2 cellular contexts compared by ENCODE assay signal in the genomic region with DNA sequence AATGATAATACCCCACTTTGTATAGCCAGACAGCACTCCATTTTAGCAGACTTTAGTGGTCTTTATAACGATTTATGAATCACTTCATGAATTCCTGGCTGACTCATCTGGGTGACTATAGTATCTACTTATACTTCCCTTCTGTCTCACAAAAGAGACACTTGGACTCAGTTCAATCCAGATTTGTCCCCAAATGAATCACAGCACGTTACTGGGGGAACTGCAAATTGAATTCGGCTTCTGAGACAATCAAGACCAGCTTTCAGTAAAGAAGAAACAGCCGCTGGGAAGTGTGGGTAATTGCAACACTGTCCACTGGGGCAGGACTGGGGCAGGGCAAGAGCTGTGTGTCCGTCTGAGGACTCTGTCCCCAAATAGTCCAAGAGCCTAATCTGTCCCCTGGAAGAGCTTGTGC.
TF ChIP-seq lines count a peak whose summit lies in the region.

No MANE protein-coding gene starts in this region.

TF ChIP-seq in A549, 52 proteins besides CTCF, POLR2A, EP300 and RAD21 (continued from another document):
- peak; percentile 58; the same call in 1 of the 2 replicates for TF ChIP-seq FOSL2 (IDR thresholded peaks at IDR 0.05)
- TF ChIP-seq FOSL2 (CRISPR knock-in tag; IDR thresholded peaks at IDR 0.05): peak; percentile 82
- TF ChIP-seq CEBPB (IDR thresholded peaks at IDR 0.05): peak in 1 of 2 experiments; percentile 70; a peak in 2 of 4 replicates

TF ChIP-seq in IMR-90, 13 proteins besides CTCF, POLR2A, EP300 and RAD21 (continued from another document):
- TF ChIP-seq BHLHE40 (IDR thresholded peaks at IDR 0.05; ENCODE audit: low read depth, low read length) (peak; percentile 77), FOS (IDR thresholded peaks at IDR 0.05; ENCODE audit: low read depth, low read length) (peak; percentile 91), CEBPB (IDR thresholded peaks at IDR 0.05; ENCODE audit: low read depth, low read length) (peak; percentile 82), MAZ (IDR thresholded peaks at IDR 0.05; ENCODE audit: borderline replicate concordance, low read depth, low read length) (no peak), CHD1 (IDR thresholded peaks at IDR 0.05; ENCODE audit: low read depth, low read length) (no peak), MAFK (IDR thresholded peaks at IDR 0.05; ENCODE audit: low read depth, low read length) (no peak), RFX5 (IDR thresholded peaks at IDR 0.05; ENCODE audit: low read depth, low read length) (no peak)
- TF ChIP-seq, protein P1, sequence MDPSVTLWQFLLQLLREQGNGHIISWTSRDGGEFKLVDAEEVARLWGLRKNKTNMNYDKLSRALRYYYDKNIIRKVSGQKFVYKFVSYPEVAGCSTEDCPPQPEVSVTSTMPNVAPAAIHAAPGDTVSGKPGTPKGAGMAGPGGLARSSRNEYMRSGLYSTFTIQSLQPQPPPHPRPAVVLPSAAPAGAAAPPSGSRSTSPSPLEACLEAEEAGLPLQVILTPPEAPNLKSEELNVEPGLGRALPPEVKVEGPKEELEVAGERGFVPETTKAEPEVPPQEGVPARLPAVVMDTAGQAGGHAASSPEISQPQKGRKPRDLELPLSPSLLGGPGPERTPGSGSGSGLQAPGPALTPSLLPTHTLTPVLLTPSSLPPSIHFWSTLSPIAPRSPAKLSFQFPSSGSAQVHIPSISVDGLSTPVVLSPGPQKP (IDR thresholded peaks at IDR 0.05; ENCODE audit: borderline replicate concordance, low read depth, low read length): no peak
- TF ChIP-seq, protein P2, sequence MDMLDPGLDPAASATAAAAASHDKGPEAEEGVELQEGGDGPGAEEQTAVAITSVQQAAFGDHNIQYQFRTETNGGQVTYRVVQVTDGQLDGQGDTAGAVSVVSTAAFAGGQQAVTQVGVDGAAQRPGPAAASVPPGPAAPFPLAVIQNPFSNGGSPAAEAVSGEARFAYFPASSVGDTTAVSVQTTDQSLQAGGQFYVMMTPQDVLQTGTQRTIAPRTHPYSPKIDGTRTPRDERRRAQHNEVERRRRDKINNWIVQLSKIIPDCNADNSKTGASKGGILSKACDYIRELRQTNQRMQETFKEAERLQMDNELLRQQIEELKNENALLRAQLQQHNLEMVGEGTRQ (IDR thresholded peaks at IDR 0.05; ENCODE audit: low read depth, low read length): no peak
